Comparison of ENCODE assay signal across 8 cellular contexts in genomic region chr7:38232475-38233366, GRCh38. TPM values are rescaled to one million over a fixed set of nuclear protein-coding genes. Genes with fewer than 3 reads are reported as not detected.
DNase-seq lines count a peak whose midpoint lies in the region; ATAC-seq and TF ChIP-seq lines count a peak whose summit lies in the region.

No MANE protein-coding gene starts in this region.

- peak overlapping the region; percentile 76 for H3K27ac Mint-ChIP-seq in activated T-helper 17 cell treated with anti-CD3 and anti-CD28 coated beads, Interleukin-2, amount 50 U/mL, for 72 hours
- peak overlapping the region; percentile 91 to 93 for H3K27ac Mint-ChIP-seq in natural killer cell treated with Interleukin-12 subunit alpha and Interleukin-12 subunit beta and Interleukin-15 and Interleukin-18, amount 100 ng/mL, for 72 hours
- no peak overlapping the region for H3K27ac Mint-ChIP-seq in mesothelial cell of epicardium

- H3K27me3 Mint-ChIP-seq in activated T-helper 17 cell treated with anti-CD3 and anti-CD28 coated beads, Interleukin-2, amount 50 U/mL, for 72 hours = no peaks in the 10 kb centered on the region
- no peaks in the 10 kb centered on the region for H3K27me3 Mint-ChIP-seq in natural killer cell treated with Interleukin-12 subunit alpha and Interleukin-12 subunit beta and Interleukin-15 and Interleukin-18, amount 100 ng/mL, for 72 hours
- H3K27me3 Mint-ChIP-seq in mesothelial cell of epicardium (ENCODE audit: low read depth) = no peaks in the 10 kb centered on the region

- peak overlapping the region; percentile 65 for H3K4me3 Mint-ChIP-seq in activated T-helper 17 cell treated with anti-CD3 and anti-CD28 coated beads, Interleukin-2, amount 50 U/mL, for 72 hours
- peak overlapping the region; percentile 90 for H3K4me3 Mint-ChIP-seq in natural killer cell treated with Interleukin-12 subunit alpha and Interleukin-12 subunit beta and Interleukin-15 and Interleukin-18, amount 100 ng/mL, for 72 hours
- no peak overlapping the region for H3K4me3 Mint-ChIP-seq in mesothelial cell of epicardium

- DNase-seq in GM12865 (ENCODE audit: low read depth) (peak; percentile 73), OCI-M1 (lab: John Stamatoyannopoulos, UW) (peak; percentile 87), NCI-H1417 (lab: John Stamatoyannopoulos, UW) (no peak), mesothelial cell of epicardium (ENCODE audit: low spot score in 2 of 2, unreplicated experiment in 2 of 2) (no peak), putamen (ENCODE audit: low spot score) (no peak)
- peak; percentile 94 for DNase-seq in natural killer cell treated with Interleukin-12 subunit alpha and Interleukin-12 subunit beta and Interleukin-15 and Interleukin-18, amount 100 ng/mL, for 72 hours (ENCODE audit: low spot score)

- H3K4me1 Mint-ChIP-seq in activated T-helper 17 cell treated with anti-CD3 and anti-CD28 coated beads, Interleukin-2, amount 50 U/mL, for 72 hours = peaks cover 17% of the 10 kb centered on the region
- peaks cover 82 to 97% of the 10 kb centered on the region in 2 donors for H3K4me1 Mint-ChIP-seq in natural killer cell treated with Interleukin-12 subunit alpha and Interleukin-12 subunit beta and Interleukin-15 and Interleukin-18, amount 100 ng/mL, for 72 hours (ENCODE audit: low read depth in 2 of 2)
- peaks cover 3% of the 10 kb centered on the region for H3K4me1 Mint-ChIP-seq in mesothelial cell of epicardium

- H3K36me3 Mint-ChIP-seq in activated T-helper 17 cell treated with anti-CD3 and anti-CD28 coated beads, Interleukin-2, amount 50 U/mL, for 72 hours (ENCODE audit: low read depth) = peaks cover 31% of the 10 kb centered on the region
- peaks cover 13% of the 10 kb centered on the region for H3K36me3 Mint-ChIP-seq in natural killer cell treated with Interleukin-12 subunit alpha and Interleukin-12 subunit beta and Interleukin-15 and Interleukin-18, amount 100 ng/mL, for 72 hours
- peaks cover 24% of the 10 kb centered on the region for H3K36me3 Mint-ChIP-seq in mesothelial cell of epicardium

- no peak overlapping the region for H3K4me3 ChIP-seq in GM12865 (ENCODE audit: low read depth, low read length)

- TF ChIP-seq CTCF in GM12865 (IDR thresholded peaks at IDR 0.05; ENCODE audit: insufficient read depth, low read depth, low read length, missing control alignments) (no peak), mesothelial cell of epicardium (IDR thresholded peaks at IDR 0.05; ENCODE audit: unreplicated experiment) (no peak)

- H3K9me3 Mint-ChIP-seq in activated T-helper 17 cell treated with anti-CD3 and anti-CD28 coated beads, Interleukin-2, amount 50 U/mL, for 72 hours = no peaks in the 10 kb centered on the region
- no peaks in the 10 kb centered on the region for H3K9me3 Mint-ChIP-seq in natural killer cell treated with Interleukin-12 subunit alpha and Interleukin-12 subunit beta and Interleukin-15 and Interleukin-18, amount 100 ng/mL, for 72 hours
- H3K9me3 Mint-ChIP-seq in mesothelial cell of epicardium = no peaks in the 10 kb centered on the region

- ATAC-seq in HG02623 (IDR thresholded peaks at IDR 0.05; ENCODE audit: unreplicated experiment) = peak; percentile 92
- ATAC-seq in activated T-helper 17 cell treated with anti-CD3 and anti-CD28 coated beads, Interleukin-2, amount 50 U/mL, for 72 hours (replicated peaks) = peak; percentile 91
- ATAC-seq in natural killer cell treated with Interleukin-12 subunit alpha and Interleukin-12 subunit beta and Interleukin-15 and Interleukin-18, amount 100 ng/mL, for 72 hours = peak; percentile 94 to 96

RNA-seq across cellular contexts. Expression of gene STARD3NL, which starts 54.7 kb away (rescaled TPM):
- total RNA-seq in activated T-helper 17 cell treated with anti-CD3 and anti-CD28 coated beads, Interleukin-2, amount 50 U/mL, for 72 hours = 10 to 100 TPM; 20.6 to 28.9 TPM
- 10 to 100 TPM; 49.3 to 52.1 TPM for total RNA-seq in natural killer cell treated with Interleukin-12 subunit alpha and Interleukin-12 subunit beta and Interleukin-15 and Interleukin-18, amount 100 ng/mL, for 72 hours
- 36.5 to 36.9 TPM (median 36.8 TPM) in 3 replicates for total RNA-seq in mesothelial cell of epicardium

Comparison
In these comparisons a context has a peak if more than half of its experiments do, and no peak if none do; other contexts are left out.
1. DNase-seq: peak in GM12865 (single experiment), OCI-M1 (single experiment) and natural killer cell treated with Interleukin-12 subunit alpha and Interleukin-12 subunit beta and Interleukin-15 and Interleukin-18, amount 100 ng/mL, for 72 hours (single experiment); none in NCI-H1417 (0 of 3), mesothelial cell of epicardium (0 of 2) and putamen (single experiment).
2. Peak in every context shown above with its lines, with median percentiles within 50 percentile points of each other: ATAC-seq.